Comparison of ENCODE assay signal across 1 cellular context in the genomic region with DNA sequence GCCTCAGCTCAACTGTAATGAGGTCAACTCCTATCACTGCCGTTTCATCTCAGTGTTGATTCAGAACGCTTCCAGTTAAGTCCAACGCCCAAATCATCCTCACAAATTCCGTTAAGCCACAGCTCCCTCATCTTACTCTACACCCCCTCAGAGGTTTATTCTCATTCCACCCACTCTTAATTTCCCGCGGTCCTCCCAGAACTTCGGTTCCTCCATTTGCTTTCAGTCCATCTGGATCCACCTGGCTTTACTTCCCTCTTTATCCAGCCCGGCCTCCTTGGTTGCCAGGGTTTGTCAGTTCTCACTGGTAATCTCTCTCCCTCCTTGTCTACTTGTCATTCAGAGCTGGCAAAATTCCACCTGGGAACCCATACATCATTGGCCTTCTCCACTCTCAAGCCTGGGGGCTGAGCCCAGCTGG.
TF ChIP-seq lines count a peak whose summit lies in the region.

No MANE protein-coding gene starts in this region.

TF ChIP-seq in IMR-90, 13 proteins besides CTCF, POLR2A, EP300 and RAD21:
- no peak for TF ChIP-seq NFE2L2 (IDR thresholded peaks at IDR 0.05; ENCODE audit: low read depth, low read length)
- TF ChIP-seq CHD1 (IDR thresholded peaks at IDR 0.05; ENCODE audit: low read depth, low read length) = no peak
- TF ChIP-seq BHLHE40 (IDR thresholded peaks at IDR 0.05; ENCODE audit: low read depth, low read length) = no peak
- no peak for TF ChIP-seq CEBPB (IDR thresholded peaks at IDR 0.05; ENCODE audit: low read depth, low read length)
- no peak for TF ChIP-seq MAFK (IDR thresholded peaks at IDR 0.05; ENCODE audit: low read depth, low read length)
- no peak for TF ChIP-seq RCOR1 (IDR thresholded peaks at IDR 0.05; ENCODE audit: insufficient replicate concordance, low read length)
- TF ChIP-seq, protein P1, sequence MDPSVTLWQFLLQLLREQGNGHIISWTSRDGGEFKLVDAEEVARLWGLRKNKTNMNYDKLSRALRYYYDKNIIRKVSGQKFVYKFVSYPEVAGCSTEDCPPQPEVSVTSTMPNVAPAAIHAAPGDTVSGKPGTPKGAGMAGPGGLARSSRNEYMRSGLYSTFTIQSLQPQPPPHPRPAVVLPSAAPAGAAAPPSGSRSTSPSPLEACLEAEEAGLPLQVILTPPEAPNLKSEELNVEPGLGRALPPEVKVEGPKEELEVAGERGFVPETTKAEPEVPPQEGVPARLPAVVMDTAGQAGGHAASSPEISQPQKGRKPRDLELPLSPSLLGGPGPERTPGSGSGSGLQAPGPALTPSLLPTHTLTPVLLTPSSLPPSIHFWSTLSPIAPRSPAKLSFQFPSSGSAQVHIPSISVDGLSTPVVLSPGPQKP (IDR thresholded peaks at IDR 0.05; ENCODE audit: borderline replicate concordance, low read depth, low read length) = no peak
- TF ChIP-seq, protein P2, sequence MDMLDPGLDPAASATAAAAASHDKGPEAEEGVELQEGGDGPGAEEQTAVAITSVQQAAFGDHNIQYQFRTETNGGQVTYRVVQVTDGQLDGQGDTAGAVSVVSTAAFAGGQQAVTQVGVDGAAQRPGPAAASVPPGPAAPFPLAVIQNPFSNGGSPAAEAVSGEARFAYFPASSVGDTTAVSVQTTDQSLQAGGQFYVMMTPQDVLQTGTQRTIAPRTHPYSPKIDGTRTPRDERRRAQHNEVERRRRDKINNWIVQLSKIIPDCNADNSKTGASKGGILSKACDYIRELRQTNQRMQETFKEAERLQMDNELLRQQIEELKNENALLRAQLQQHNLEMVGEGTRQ (IDR thresholded peaks at IDR 0.05; ENCODE audit: low read depth, low read length) = no peak
- TF ChIP-seq SMC3 (IDR thresholded peaks at IDR 0.05; ENCODE audit: low read depth, low read length) = no peak
- TF ChIP-seq MXI1 (IDR thresholded peaks at IDR 0.05; ENCODE audit: borderline replicate concordance, low read depth, low read length) = no peak
TF ChIP-seq in IMR-90: peak in this region for 0.
